ENCODE assay signal across 13 cellular contexts in genomic region chr2:144942516-144943256, GRCh38.
A peak's percentile ranks its signal among the peaks of the same experiment; 100 is the strongest.
DNase-seq lines count a peak whose midpoint lies in the region; ATAC-seq and TF ChIP-seq lines count a peak whose summit lies in the region.
"Had no signal": no experiment of that assay in that cellular context is flagged by ENCODE, and none has a peak within 500 bp of the region (broad histone marks: within the 10 kb centered on the region; RNA-seq: fewer than 3 reads in every experiment).

No MANE protein-coding gene starts in this region.

- TF ChIP-seq EP300 in esophagus muscularis mucosa (IDR thresholded peaks at IDR 0.05) = no peak

- H3K27ac ChIP-seq in left ventricle myocardium inferior (replicated peaks) (peak overlapping the region; percentile 5), heart left ventricle (peak overlapping the region in 4 of 12 donors; percentile 16 to 38 (median 24)), foreskin keratinocyte (peak overlapping the region; percentile 79), esophagus muscularis mucosa (replicated peaks in 1 of 4) (no peak overlapping the region)

- TF ChIP-seq CTCF in left ventricle myocardium inferior (IDR thresholded peaks at IDR 0.05; ENCODE audit: borderline replicate concordance) (no peak), heart left ventricle (IDR thresholded peaks at IDR 0.05) (no peak), foreskin keratinocyte (conservative IDR thresholded peaks at IDR 0.05) (no peak), esophagus muscularis mucosa (IDR thresholded peaks at IDR 0.05) (no peak)

- H3K4me1 ChIP-seq in left ventricle myocardium inferior = peaks cover 18% of the 10 kb centered on the region
- peaks cover 0 to 43% (median 8%) of the 10 kb centered on the region in 12 donors for H3K4me1 ChIP-seq in heart left ventricle
- peaks cover 39% of the 10 kb centered on the region for H3K4me1 ChIP-seq in foreskin keratinocyte
- H3K4me1 ChIP-seq in esophagus muscularis mucosa = peaks cover 11 to 40% (median 29%) of the 10 kb centered on the region in 4 donors

- DNase-seq in left ventricle myocardium inferior (no peak), heart left ventricle (no peak), foreskin keratinocyte (peak; percentile 21 to 67), Kasumi-1 (lab: John Stamatoyannopoulos, UW) (no peak), esophagus muscularis mucosa (ENCODE audit: extremely low spot score) (no peak), glomerular visceral epithelial cell (ENCODE audit: extremely low spot score) (no peak)
- DNase-seq: activated CD4-positive, alpha-beta T cell treated with anti-CD3 and anti-CD28 coated beads for 1 hour; activated effector memory CD4-positive, alpha-beta T cell treated with Interleukin-2 at 50 U/mL for 16 hours; naive thymus-derived CD4-positive, alpha-beta T cell; stimulated activated CD4-positive, alpha-beta T cell treated with anti-CD3 and anti-CD28 coated beads, Interleukin-15, amount 100 ng/mL, for 24 hours had no signal

- WGBS in heart left ventricle, 4 donors = 55 to 66% (median 57%) methylated on average over 8 of the region's 8 CpGs
- 78% methylated on average over 8 of the region's 8 CpGs for WGBS in esophagus muscularis mucosa

- ATAC-seq in heart left ventricle (no peak), SK-N-SH treated with all-trans-retinoic acid at 6 μM for 48 hours (peak; percentile 41), foreskin keratinocyte (peak; percentile 23), GM21447 (IDR thresholded peaks at IDR 0.05; ENCODE audit: unreplicated experiment) (no peak)
- ATAC-seq: naive thymus-derived CD4-positive, alpha-beta T cell; stimulated activated effector memory CD8-positive, alpha-beta T cell treated with anti-CD3 and anti-CD28 coated beads, Interleukin-12 subunit alpha, Interleukin-12 subunit beta, amount 100 ng/mL, for 72 hours had no signal

- H3K4me3 ChIP-seq in left ventricle myocardium inferior (no peak overlapping the region), heart left ventricle (no peak overlapping the region), esophagus muscularis mucosa (no peak overlapping the region)

- H3K27me3 ChIP-seq in left ventricle myocardium inferior (ENCODE audit: low read depth) (no peaks in the 10 kb centered on the region), heart left ventricle (no peaks in the 10 kb centered on the region), foreskin keratinocyte (no peaks in the 10 kb centered on the region), esophagus muscularis mucosa (no peaks in the 10 kb centered on the region)

- H3K9me3 ChIP-seq in left ventricle myocardium inferior (replicated peaks) = no peaks in the 10 kb centered on the region
- no peaks in the 10 kb centered on the region for H3K9me3 ChIP-seq in heart left ventricle
- H3K9me3 ChIP-seq in esophagus muscularis mucosa = no peaks in the 10 kb centered on the region

- no peak for TF ChIP-seq POLR2A in heart left ventricle (IDR thresholded peaks at IDR 0.05)
- no peak for TF ChIP-seq POLR2A in esophagus muscularis mucosa (IDR thresholded peaks at IDR 0.05; ENCODE audit: low read depth)

- intact Hi-C loops in left ventricle myocardium inferior (cut with micrococcal nuclease) (no loop called here), heart left ventricle (cut with DNase I) (no loop called here), esophagus muscularis mucosa (cut with DNase I) (no loop called here)

- H3K36me3 ChIP-seq in left ventricle myocardium inferior (no peaks in the 10 kb centered on the region), heart left ventricle (no peaks in the 10 kb centered on the region), esophagus muscularis mucosa (no peaks in the 10 kb centered on the region)

TF ChIP-seq in SK-N-SH treated with all-trans-retinoic acid at 6 μM for 48 hours, 23 proteins besides CTCF, POLR2A, EP300 and RAD21:
- no peak for TF ChIP-seq ZFP30 (CRISPR knock-in tag; IDR thresholded peaks at IDR 0.05)
- peak; percentile 78 for TF ChIP-seq ISL1 (CRISPR knock-in tag; IDR thresholded peaks at IDR 0.05)
TF ChIP-seq in SK-N-SH treated with all-trans-retinoic acid at 6 μM for 48 hours: peak in this region for 1.

Comparison
In these comparisons a context has a peak if more than half of its experiments do, and no peak if none do; other contexts are left out.
1. DNase-seq: peak in foreskin keratinocyte (2 of 2); none in left ventricle myocardium inferior (single experiment), heart left ventricle (0 of 5), Kasumi-1 (0 of 2), esophagus muscularis mucosa (single experiment) and glomerular visceral epithelial cell (single experiment).
2. H3K27ac ChIP-seq: peak in left ventricle myocardium inferior (single experiment) and foreskin keratinocyte (single experiment); none in esophagus muscularis mucosa (0 of 4).
3. ATAC-seq: peak in SK-N-SH treated with all-trans-retinoic acid at 6 μM for 48 hours (single experiment) and foreskin keratinocyte (single experiment); none in heart left ventricle (0 of 4) and GM21447 (single experiment).